ENCODE assay signal across 36 cellular contexts in genomic region chr12:95703986-95704385, GRCh38.
"Had no signal": no experiment of that assay in that cellular context is flagged by ENCODE, and none has a peak within 500 bp of the region (broad histone marks: within the 10 kb centered on the region; RNA-seq: fewer than 3 reads in every experiment).

No MANE protein-coding gene starts in this region.

- H3K27me3 ChIP-seq: ascending aorta, cardiac muscle cell had no signal

- H3K36me3 ChIP-seq: ascending aorta, cardiac muscle cell had no signal

- H3K27ac Mint-ChIP-seq: activated B cell treated with CpG ODN at 0.5 μM for 24 hours; activated CD4-positive, alpha-beta memory T cell treated with anti-CD3 and anti-CD28 coated beads for 36 hours; activated CD4-positive, alpha-beta T cell treated with anti-CD3 and anti-CD28 coated beads, Interleukin-2, amount 10 ng/mL, durations not matched to agents 24 days and 14 days; activated CD8-positive, alpha-beta T cell treated with anti-CD3 and anti-CD28 coated beads for 36 hours; activated naive CD4-positive, alpha-beta T cell treated with anti-CD3 and anti-CD28 coated beads for 36 hours; activated naive CD4-positive, alpha-beta T cell treated with anti-CD3 and anti-CD28 coated beads, Interleukin-2, amount 50 U/mL, for 72 hours; activated naive CD8-positive, alpha-beta T cell treated with anti-CD3 and anti-CD28 coated beads, Interleukin-2, amount 10 ng/mL, durations not matched to agents 7 days and 5 days; activated naive CD8-positive, alpha-beta T cell treated with anti-CD3 and anti-CD28 coated beads, Interleukin-2, amount 50 U/mL, for 24 hours; activated T-cell treated with anti-CD3 and anti-CD28 coated beads, Interleukin-2, amount 50 U/mL, for 72 hours; activated T-helper 1 cell treated with anti-CD3 and anti-CD28 coated beads, Interleukin-12 subunit alpha, Interleukin-12 subunit beta, Interleukin-2, Interleukin-4 antibody, amounts not matched to agents 30 ng/mL and 10 ng/mL and 1 ng/mL, durations not matched to agents 14 hours and 24 hours and 36 hours; activated T-helper 17 cell treated with anti-CD3 and anti-CD28 coated beads, Interleukin-2, amount 50 U/mL, for 72 hours; brain; T-helper 1 cell treated with Interleukin-12 subunit alpha and Interleukin-12 subunit beta and Interleukin-4 antibody, amounts not matched to agents 30 μg/mL and 1 μg/mL, for 36 hours; T-helper 2 cell treated with Interferon-gamma antibody and Interleukin-4, amounts not matched to agents 5 μg/mL and 100 μg/mL, for 36 hours had no signal

- H3K9me3 Mint-ChIP-seq: activated B cell treated with CpG ODN at 0.5 μM for 24 hours; activated CD4-positive, alpha-beta memory T cell treated with anti-CD3 and anti-CD28 coated beads for 36 hours; activated CD4-positive, alpha-beta T cell treated with anti-CD3 and anti-CD28 coated beads, Interleukin-2, amount 10 ng/mL, durations not matched to agents 24 days and 14 days; activated CD8-positive, alpha-beta T cell treated with anti-CD3 and anti-CD28 coated beads for 36 hours; activated naive CD4-positive, alpha-beta T cell treated with anti-CD3 and anti-CD28 coated beads for 36 hours; activated naive CD4-positive, alpha-beta T cell treated with anti-CD3 and anti-CD28 coated beads, Interleukin-2, amount 50 U/mL, for 72 hours; activated naive CD8-positive, alpha-beta T cell treated with anti-CD3 and anti-CD28 coated beads, Interleukin-2, amount 10 ng/mL, durations not matched to agents 7 days and 5 days; activated naive CD8-positive, alpha-beta T cell treated with anti-CD3 and anti-CD28 coated beads, Interleukin-2, amount 50 U/mL, for 24 hours; activated T-cell treated with anti-CD3 and anti-CD28 coated beads, Interleukin-2, amount 50 U/mL, for 4 hours; activated T-cell treated with anti-CD3 and anti-CD28 coated beads, Interleukin-2, amount 50 U/mL, for 72 hours; activated T-helper 1 cell treated with anti-CD3 and anti-CD28 coated beads, Interleukin-12 subunit alpha, Interleukin-12 subunit beta, Interleukin-2, Interleukin-4 antibody, amounts not matched to agents 30 ng/mL and 10 ng/mL and 1 ng/mL, durations not matched to agents 14 hours and 24 hours and 36 hours; activated T-helper 17 cell treated with anti-CD3 and anti-CD28 coated beads, Interleukin-2, amount 50 U/mL, for 72 hours; brain; central memory CD8-positive, alpha-beta T cell; T-helper 1 cell treated with Interleukin-12 subunit alpha and Interleukin-12 subunit beta and Interleukin-4 antibody, amounts not matched to agents 30 μg/mL and 1 μg/mL, for 36 hours; T-helper 2 cell treated with Interferon-gamma antibody and Interleukin-4, amounts not matched to agents 5 μg/mL and 100 μg/mL, for 36 hours had no signal

- ATAC-seq: activated CD8-positive, alpha-beta T cell treated with anti-CD3 and anti-CD28 coated beads for 36 hours; activated naive CD4-positive, alpha-beta T cell treated with anti-CD3 and anti-CD28 coated beads, Interleukin-2, amount 50 U/mL, for 72 hours; activated naive CD8-positive, alpha-beta T cell treated with anti-CD3 and anti-CD28 coated beads, Interleukin-2, amount 50 U/mL, for 24 hours; activated T-cell treated with anti-CD3 and anti-CD28 coated beads, Interleukin-2, amount 50 U/mL, for 4 hours; activated T-cell treated with anti-CD3 and anti-CD28 coated beads, Interleukin-2, amount 50 U/mL, for 72 hours; activated T-helper 17 cell treated with anti-CD3 and anti-CD28 coated beads, Interleukin-2, amount 50 U/mL, for 72 hours had no signal

- H3K4me1 Mint-ChIP-seq: activated CD4-positive, alpha-beta T cell treated with anti-CD3 and anti-CD28 coated beads, Interleukin-2, amount 10 ng/mL, durations not matched to agents 24 days and 14 days; activated naive CD8-positive, alpha-beta T cell treated with anti-CD3 and anti-CD28 coated beads, Interleukin-2, amount 10 ng/mL, durations not matched to agents 7 days and 5 days; brain; central memory CD8-positive, alpha-beta T cell had no signal

- H3K4me3 ChIP-seq: ascending aorta, cardiac muscle cell had no signal

- DNase-seq: activated B cell treated with CpG ODN at 0.5 μM for 24 hours; activated CD4-positive, alpha-beta memory T cell treated with anti-CD3 and anti-CD28 coated beads for 36 hours; activated CD4-positive, alpha-beta T cell treated with anti-CD3 and anti-CD28 coated beads for 4 hours; activated CD4-positive, alpha-beta T cell treated with anti-CD3 and anti-CD28 coated beads, Interleukin-2, amount 10 ng/mL, durations not matched to agents 24 days and 14 days; activated CD4-positive, alpha-beta T cell treated with anti-CD3 and anti-CD28 coated beads, Interleukin-2, amount 50 U/mL, for 1 hour; activated CD4-positive, alpha-beta T cell treated with anti-CD3 and anti-CD28 coated beads, Interleukin-2, amount 50 U/mL, for 4 hours; activated CD4-positive, CD25-positive, alpha-beta regulatory T cell treated with anti-CD3 and anti-CD28 coated beads, Interleukin-2, amount 50 U/mL, for 72 hours; activated CD8-positive, alpha-beta memory T cell treated with anti-CD3 and anti-CD28 coated beads, Interleukin-2, amount 50 U/mL, for 4 hours; activated CD8-positive, alpha-beta T cell treated with anti-CD3 and anti-CD28 coated beads for 36 hours; activated effector memory CD4-positive, alpha-beta T cell treated with anti-CD3 and anti-CD28 coated beads, Interleukin-2, amount 50 U/mL, for 16 hours; activated gamma-delta T cell treated with Interleukin-2 at 50 U/mL for 16 hours; activated naive CD4-positive, alpha-beta T cell; activated naive CD4-positive, alpha-beta T cell treated with anti-CD3 and anti-CD28 coated beads for 36 hours; activated naive CD4-positive, alpha-beta T cell treated with anti-CD3 and anti-CD28 coated beads, Interleukin-2, amount 50 U/mL, for 16 hours; activated naive CD8-positive, alpha-beta T cell treated with anti-CD3 and anti-CD28 coated beads, Interleukin-2, amount 10 ng/mL, durations not matched to agents 7 days and 5 days; activated naive CD8-positive, alpha-beta T cell treated with anti-CD3 and anti-CD28 coated beads, Interleukin-2, amount 50 U/mL, for 24 hours; activated T-cell treated with anti-CD3 and anti-CD28 coated beads for 4 hours; activated T-cell treated with anti-CD3 and anti-CD28 coated beads, Interleukin-2, amount 50 U/mL, for 1 hour; activated T-cell treated with anti-CD3 and anti-CD28 coated beads, Interleukin-2, amount 50 U/mL, for 4 hours; activated T-cell treated with anti-CD3 and anti-CD28 coated beads, Interleukin-2, amount 50 U/mL, for 72 hours; amygdala; anterior cingulate cortex; cerebellar nuclear complex; T-helper 1 cell; T-helper 2 cell; T-helper 9 cell had no signal

- H3K4me3 Mint-ChIP-seq: activated B cell treated with CpG ODN at 0.5 μM for 24 hours; activated CD4-positive, alpha-beta memory T cell treated with anti-CD3 and anti-CD28 coated beads for 36 hours; activated CD4-positive, alpha-beta T cell treated with anti-CD3 and anti-CD28 coated beads, Interleukin-2, amount 10 ng/mL, durations not matched to agents 24 days and 14 days; activated CD8-positive, alpha-beta T cell treated with anti-CD3 and anti-CD28 coated beads for 36 hours; activated naive CD4-positive, alpha-beta T cell treated with anti-CD3 and anti-CD28 coated beads for 36 hours; activated naive CD8-positive, alpha-beta T cell treated with anti-CD3 and anti-CD28 coated beads, Interleukin-2, amount 10 ng/mL, durations not matched to agents 7 days and 5 days; activated naive CD8-positive, alpha-beta T cell treated with anti-CD3 and anti-CD28 coated beads, Interleukin-2, amount 50 U/mL, for 24 hours; activated T-cell treated with anti-CD3 and anti-CD28 coated beads, Interleukin-2, amount 50 U/mL, for 4 hours; activated T-cell treated with anti-CD3 and anti-CD28 coated beads, Interleukin-2, amount 50 U/mL, for 72 hours; activated T-helper 1 cell treated with anti-CD3 and anti-CD28 coated beads, Interleukin-12 subunit alpha, Interleukin-12 subunit beta, Interleukin-2, Interleukin-4 antibody, amounts not matched to agents 30 ng/mL and 10 ng/mL and 1 ng/mL, durations not matched to agents 14 hours and 24 hours and 36 hours; activated T-helper 17 cell treated with anti-CD3 and anti-CD28 coated beads, Interleukin-2, amount 50 U/mL, for 72 hours; brain; central memory CD8-positive, alpha-beta T cell; T-helper 1 cell treated with Interleukin-12 subunit alpha and Interleukin-12 subunit beta and Interleukin-4 antibody, amounts not matched to agents 30 μg/mL and 1 μg/mL, for 36 hours; T-helper 2 cell treated with Interferon-gamma antibody and Interleukin-4, amounts not matched to agents 5 μg/mL and 100 μg/mL, for 36 hours had no signal

- H3K36me3 Mint-ChIP-seq: activated CD4-positive, alpha-beta memory T cell treated with anti-CD3 and anti-CD28 coated beads for 36 hours; activated naive CD4-positive, alpha-beta T cell treated with anti-CD3 and anti-CD28 coated beads, Interleukin-2, amount 50 U/mL, for 72 hours; activated naive CD8-positive, alpha-beta T cell treated with anti-CD3 and anti-CD28 coated beads, Interleukin-2, amount 10 ng/mL, durations not matched to agents 7 days and 5 days had no signal

- H3K27me3 Mint-ChIP-seq: activated naive CD8-positive, alpha-beta T cell treated with anti-CD3 and anti-CD28 coated beads, Interleukin-2, amount 10 ng/mL, durations not matched to agents 7 days and 5 days; brain had no signal

- H3K9me3 ChIP-seq: ascending aorta had no signal

- H3K27ac ChIP-seq: cardiac muscle cell, VCaP had no signal
